ENCODE assay signal across 9 cellular contexts in the genomic region with DNA sequence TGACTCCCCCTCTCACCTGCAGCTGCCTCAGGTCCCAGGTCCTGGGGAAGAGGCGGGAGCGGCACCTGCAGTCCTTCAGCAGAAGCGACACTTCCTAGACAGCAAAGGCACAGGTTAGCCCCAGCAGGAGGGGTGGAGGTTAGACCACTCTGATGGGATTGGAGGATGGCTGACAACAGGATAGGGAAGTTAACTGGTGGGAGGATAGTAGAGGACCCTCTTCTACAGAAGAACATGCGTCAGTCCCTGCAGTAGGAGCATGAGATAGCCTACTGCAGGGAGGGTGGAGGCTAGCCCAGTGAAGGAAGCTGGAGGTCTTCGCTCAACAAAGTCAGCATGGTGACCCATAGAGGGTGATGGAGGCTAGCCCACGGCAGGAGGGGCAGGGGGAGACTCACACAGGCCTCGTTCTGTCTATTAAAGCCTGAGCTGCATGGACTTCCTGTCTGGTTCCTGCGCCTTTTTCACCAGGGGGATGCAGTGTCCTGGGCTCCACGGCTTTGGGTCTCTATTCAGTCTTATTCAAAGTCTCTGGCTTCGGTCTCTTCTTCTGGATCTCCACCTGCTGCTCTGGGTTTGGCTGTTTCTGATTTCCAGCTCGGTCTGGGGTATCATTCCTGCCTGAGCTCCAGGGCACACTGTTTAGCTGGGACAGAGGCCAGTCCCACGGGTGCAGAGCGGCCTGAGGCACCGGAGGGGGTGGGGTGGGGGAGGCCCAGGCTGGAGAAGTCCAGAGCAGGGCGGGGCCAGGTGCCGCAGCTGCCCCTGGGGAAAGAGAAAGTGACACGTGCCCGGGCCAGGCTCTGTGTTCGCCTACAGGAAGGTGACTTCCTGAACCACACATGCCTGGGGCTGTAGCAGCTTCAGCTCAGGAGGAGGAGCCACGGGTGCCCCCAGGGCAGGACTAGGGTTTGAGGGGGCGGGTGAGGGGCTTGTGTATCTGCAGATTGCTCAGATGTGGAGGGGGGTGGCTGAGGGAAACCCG.
A peak's percentile ranks its signal among the peaks of the same experiment; 100 is the strongest.
DNase-seq lines count a peak whose midpoint lies in the region; ATAC-seq and FAIRE-seq lines count a peak whose summit lies in the region.
"Had no signal": no experiment of that assay in that cellular context is flagged by ENCODE, and none has a peak within 500 bp of the region (broad histone marks: within the 10 kb centered on the region; RNA-seq: fewer than 3 reads in every experiment).

No MANE protein-coding gene starts in this region.

- peak; percentile 85 for FAIRE-seq in GM18507 (lab: Jason Lieb, UNC)
- FAIRE-seq: TTC549 had no signal

- ATAC-seq in stimulated activated naive CD8-positive, alpha-beta T cell treated with anti-CD3 and anti-CD28 coated beads, Interleukin-15, amount 100 ng/mL, for 72 hours: peak; percentile 79
- ATAC-seq in GM21528 (IDR thresholded peaks at IDR 0.05; ENCODE audit: low FRiP score, unreplicated experiment): no peak
- ATAC-seq in HG03469 (IDR thresholded peaks at IDR 0.05; ENCODE audit: unreplicated experiment): no peak

- DNase-seq in GM18507 (ENCODE audit: extremely low spot score, insufficient read length, low read depth) (peak; percentile 55), HK-2 (ENCODE audit: unreplicated experiment) (peak; percentile 63), germinal center (ENCODE audit: low spot score) (peak; percentile 26), MV-4-11 (lab: John Stamatoyannopoulos, UW) (no peak)
- peak; percentile 50 for DNase-seq in activated CD4-positive, CD25-positive, alpha-beta regulatory T cell treated with anti-CD3 and anti-CD28 coated beads, Interleukin-2, amount 50 U/mL, for 72 hours
- DNase-seq in stimulated activated naive CD8-positive, alpha-beta T cell treated with anti-CD3 and anti-CD28 coated beads, Interleukin-15, amount 100 ng/mL, for 72 hours: peak; percentile 19 to 52

- no peaks in the 10 kb centered on the region for H3K9me3 Mint-ChIP-seq in stimulated activated naive CD8-positive, alpha-beta T cell treated with anti-CD3 and anti-CD28 coated beads, Interleukin-15, amount 100 ng/mL, for 72 hours

- H3K27ac Mint-ChIP-seq in stimulated activated naive CD8-positive, alpha-beta T cell treated with anti-CD3 and anti-CD28 coated beads, Interleukin-15, amount 100 ng/mL, for 72 hours: peak overlapping the region; percentile 93 to 96

- no peaks in the 10 kb centered on the region for H3K27me3 Mint-ChIP-seq in stimulated activated naive CD8-positive, alpha-beta T cell treated with anti-CD3 and anti-CD28 coated beads, Interleukin-15, amount 100 ng/mL, for 72 hours

- H3K4me3 Mint-ChIP-seq in stimulated activated naive CD8-positive, alpha-beta T cell treated with anti-CD3 and anti-CD28 coated beads, Interleukin-15, amount 100 ng/mL, for 72 hours: peak overlapping the region; percentile 77 to 81

- H3K4me1 Mint-ChIP-seq in stimulated activated naive CD8-positive, alpha-beta T cell treated with anti-CD3 and anti-CD28 coated beads, Interleukin-15, amount 100 ng/mL, for 72 hours: peaks cover 28% of the 10 kb centered on the region
